Comparison of ENCODE assay signal across 10 cellular contexts in the genomic region with DNA sequence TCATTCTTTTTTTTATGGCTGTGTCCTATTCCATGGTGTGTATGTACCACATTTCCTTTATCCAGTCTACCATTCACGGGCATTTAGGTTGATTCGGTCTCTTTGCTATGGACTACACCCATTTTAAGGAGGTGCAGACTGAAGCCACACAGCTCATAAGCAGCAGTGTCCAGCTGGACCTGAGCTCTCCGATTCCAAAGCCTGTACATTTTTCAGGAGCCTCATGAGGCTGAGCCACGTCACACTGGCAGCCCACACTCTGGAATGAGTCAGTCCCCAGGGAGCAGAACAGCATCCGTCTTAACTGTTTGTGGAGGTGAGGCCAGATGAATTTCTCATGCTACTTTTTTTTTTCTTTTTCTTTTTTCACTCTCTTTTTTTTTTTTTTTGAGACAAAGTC.
A peak's percentile ranks its signal among the peaks of the same experiment; 100 is the strongest.
DNase-seq lines count a peak whose midpoint lies in the region; ATAC-seq, FAIRE-seq and TF ChIP-seq lines count a peak whose summit lies in the region.
"Had no signal": no experiment of that assay in that cellular context is flagged by ENCODE, and none has a peak within 500 bp of the region (broad histone marks: within the 10 kb centered on the region; RNA-seq: fewer than 3 reads in every experiment).

No MANE protein-coding gene starts in this region.

- H3K4me1 ChIP-seq in BLaER1 treated with 17β-estradiol and CSF1 and Interleukin-3, amounts not matched to agents 10 nM and 100 nM = peaks cover 5 to 68% (median 33%) of the 10 kb centered on the region in 10 experiments; a peak in 19 of 20 replicates
- peaks cover 43% of the 10 kb centered on the region for H3K4me1 ChIP-seq in osteoblast (ENCODE audit: insufficient read depth, low read length)

- H3K4me2 ChIP-seq in BLaER1 treated with 17β-estradiol and CSF1 and Interleukin-3, amounts not matched to agents 10 nM and 100 nM = peak overlapping the region; percentile 7 to 73 (median 42); a peak in 17 of 22 replicates
- H3K4me2 ChIP-seq in osteoblast (ENCODE audit: insufficient read depth, low read length) = peak overlapping the region; percentile 16

- H3K4me3 ChIP-seq in BLaER1 treated with 17β-estradiol and CSF1 and Interleukin-3, amounts not matched to agents 10 nM and 100 nM = no peak overlapping the region
- H3K4me3 ChIP-seq in osteoblast (ENCODE audit: insufficient read depth, low read length) = no peak overlapping the region

- no peaks in the 10 kb centered on the region for H3K79me2 ChIP-seq in osteoblast (ENCODE audit: insufficient read depth, low read length)

- H3K36me3 Mint-ChIP-seq in activated naive CD4-positive, alpha-beta T cell treated with anti-CD3 and anti-CD28 coated beads, Interleukin-2, amount 10 ng/mL, durations not matched to agents 7 days and 5 days = no peaks in the 10 kb centered on the region
- H3K36me3 Mint-ChIP-seq: natural killer cell treated with Interleukin-12 subunit alpha and Interleukin-12 subunit beta and Interleukin-15 and Interleukin-18, amount 100 ng/mL, for 72 hours had no signal

- no peak overlapping the region for H3K4me3 Mint-ChIP-seq in activated naive CD4-positive, alpha-beta T cell treated with anti-CD3 and anti-CD28 coated beads, Interleukin-2, amount 10 ng/mL, durations not matched to agents 7 days and 5 days
- H3K4me3 Mint-ChIP-seq: natural killer cell treated with Interleukin-12 subunit alpha and Interleukin-12 subunit beta and Interleukin-15 and Interleukin-18, amount 100 ng/mL, for 72 hours had no signal

- TF ChIP-seq CTCF in osteoblast (IDR thresholded peaks at IDR 0.05; ENCODE audit: extremely low read depth, low read depth, low read length) = no peak

- no peak overlapping the region for H3K27ac ChIP-seq in BLaER1 treated with 17β-estradiol and CSF1 and Interleukin-3, amounts not matched to agents 10 nM and 100 nM
- peak overlapping the region; percentile 97 for H3K27ac ChIP-seq in osteoblast (ENCODE audit: low read depth, low read length)

- H3K27me3 Mint-ChIP-seq in activated naive CD4-positive, alpha-beta T cell treated with anti-CD3 and anti-CD28 coated beads, Interleukin-2, amount 10 ng/mL, durations not matched to agents 7 days and 5 days = peaks cover 19% of the 10 kb centered on the region

- H3K36me3 ChIP-seq in BLaER1 treated with 17β-estradiol and CSF1 and Interleukin-3, amounts not matched to agents 10 nM and 100 nM = no peaks in the 10 kb centered on the region
- no peaks in the 10 kb centered on the region for H3K36me3 ChIP-seq in osteoblast (ENCODE audit: insufficient read depth, low read length)

- H3K27me3 ChIP-seq in BLaER1 treated with 17β-estradiol and CSF1 and Interleukin-3, amounts not matched to agents 10 nM and 100 nM = no peaks in the 10 kb centered on the region
- H3K27me3 ChIP-seq in osteoblast (ENCODE audit: insufficient read depth, low read length) = no peaks in the 10 kb centered on the region

- peak; percentile 72 for FAIRE-seq in RCC 7860 (lab: Jason Lieb, UNC)

- peaks cover 0 to 7% (median 0%) of the 10 kb centered on the region in 11 experiments; a peak in 2 of 22 replicates for H3K9me3 ChIP-seq in BLaER1 treated with 17β-estradiol and CSF1 and Interleukin-3, amounts not matched to agents 10 nM and 100 nM (replicated peaks in 1 of 11)
- peaks cover 2% of the 10 kb centered on the region for H3K9me3 ChIP-seq in osteoblast (ENCODE audit: low read depth, low read length)

- H3K9ac ChIP-seq in BLaER1 treated with 17β-estradiol and CSF1 and Interleukin-3, amounts not matched to agents 10 nM and 100 nM = no peak overlapping the region

- H3K9me3 Mint-ChIP-seq in activated naive CD4-positive, alpha-beta T cell treated with anti-CD3 and anti-CD28 coated beads, Interleukin-2, amount 10 ng/mL, durations not matched to agents 7 days and 5 days = no peaks in the 10 kb centered on the region
- H3K9me3 Mint-ChIP-seq: natural killer cell treated with Interleukin-12 subunit alpha and Interleukin-12 subunit beta and Interleukin-15 and Interleukin-18, amount 100 ng/mL, for 72 hours had no signal

- H3K27ac Mint-ChIP-seq in activated naive CD4-positive, alpha-beta T cell treated with anti-CD3 and anti-CD28 coated beads, Interleukin-2, amount 10 ng/mL, durations not matched to agents 7 days and 5 days = no peak overlapping the region
- H3K27ac Mint-ChIP-seq: natural killer cell treated with Interleukin-12 subunit alpha and Interleukin-12 subunit beta and Interleukin-15 and Interleukin-18, amount 100 ng/mL, for 72 hours had no signal

- DNase-seq in RCC 7860 (ENCODE audit: low spot score) = peak; percentile 73
- peak; percentile 98 for DNase-seq in fibroblast of gingiva (ENCODE audit: low read depth)
- DNase-seq in osteoblast (ENCODE audit: insufficient read length, low spot score, missing footprints) = peak; percentile 94
- DNase-seq in activated naive CD4-positive, alpha-beta T cell treated with anti-CD3 and anti-CD28 coated beads, Interleukin-2, amount 10 ng/mL, durations not matched to agents 7 days and 5 days = no peak
- DNase-seq: NCI-H1417 had no signal

- CTCF ChIA-PET in activated naive CD4-positive, alpha-beta T cell treated with anti-CD3 and anti-CD28 coated beads, Interleukin-2, amount 10 ng/mL, durations not matched to agents 7 days and 5 days (lab: Charles Lee) = interaction anchor here (3.6 kb wide), 1 partner anchor 78 kb away, joined by 16 read pairs; no protein-coding TSS in a partner anchor

- H3K4me1 Mint-ChIP-seq in activated naive CD4-positive, alpha-beta T cell treated with anti-CD3 and anti-CD28 coated beads, Interleukin-2, amount 10 ng/mL, durations not matched to agents 7 days and 5 days = no peaks in the 10 kb centered on the region

- no peaks in the 10 kb centered on the region; a peak in 1 of 22 replicates for H4K20me1 ChIP-seq in BLaER1 treated with 17β-estradiol and CSF1 and Interleukin-3, amounts not matched to agents 10 nM and 100 nM
- H4K20me1 ChIP-seq in osteoblast (ENCODE audit: insufficient read depth, low read length) = no peaks in the 10 kb centered on the region

- peak overlapping the region; percentile 4 for H2AFZ ChIP-seq in osteoblast (ENCODE audit: low read length)

- ATAC-seq in HG02870 (IDR thresholded peaks at IDR 0.05; ENCODE audit: unreplicated experiment) (no peak), GM21528 (IDR thresholded peaks at IDR 0.05; ENCODE audit: low FRiP score, unreplicated experiment) (no peak), GM21360 (IDR thresholded peaks at IDR 0.05; ENCODE audit: unreplicated experiment) (no peak)
- ATAC-seq: natural killer cell treated with Interleukin-12 subunit alpha and Interleukin-12 subunit beta and Interleukin-15 and Interleukin-18, amount 100 ng/mL, for 72 hours had no signal
